Comparison of ENCODE assay signal across 8 cellular contexts in the genomic region with DNA sequence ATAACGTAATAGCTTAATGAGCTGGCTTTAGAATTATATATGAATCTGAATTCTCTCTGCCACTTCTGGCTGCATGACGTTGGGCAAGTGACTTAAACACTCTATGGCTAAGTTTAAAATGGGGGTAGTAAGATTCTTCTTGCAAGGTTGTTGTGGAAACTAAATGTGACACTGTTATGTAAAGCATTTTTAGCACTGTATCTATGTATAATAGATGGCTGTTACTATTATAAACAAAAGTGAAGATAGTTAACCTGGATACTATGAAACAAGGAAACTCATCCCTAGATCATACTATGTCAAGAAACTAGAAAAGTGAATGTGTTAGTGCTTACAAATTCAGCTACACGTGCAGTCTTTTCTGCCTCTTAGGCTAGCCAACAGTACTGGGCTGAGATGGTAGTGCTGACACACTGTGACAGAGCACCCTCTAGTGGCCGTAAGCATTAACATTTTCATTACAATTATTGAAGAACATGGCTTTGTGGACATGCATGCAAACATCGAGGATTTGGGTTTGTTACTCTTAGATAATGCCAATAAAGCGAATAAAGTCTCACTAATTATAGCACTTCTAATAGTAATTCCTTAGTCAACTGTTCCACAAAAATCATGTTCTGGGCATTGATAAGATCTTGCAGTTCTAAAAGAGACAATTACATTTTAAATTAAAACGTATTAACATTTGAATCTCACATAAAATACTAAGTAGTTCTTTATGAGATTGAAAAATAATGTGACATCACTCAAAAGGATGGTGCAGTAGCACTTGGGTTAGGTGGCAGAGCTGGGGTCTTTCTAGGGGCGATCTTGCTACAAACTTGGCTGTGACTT. TPM values are rescaled to one million over a fixed set of nuclear protein-coding genes. Genes with fewer than 3 reads are reported as not detected.
DNase-seq lines count a peak whose midpoint lies in the region; ATAC-seq and TF ChIP-seq lines count a peak whose summit lies in the region.

No MANE protein-coding gene starts in this region.

- POLR2A ChIA-PET in A673 (lab: Charles Lee; ENCODE audit: low non-redundant PET) = interaction anchor here (0.6 kb wide), 1 partner anchor 110 kb away, joined by 3 read pairs; no protein-coding TSS in a partner anchor

- no peak overlapping the region for H3K4me3 Mint-ChIP-seq in brain

- H3K9me3 ChIP-seq in A673 (ENCODE audit: low read depth, low read length, poor library complexity, severe bottlenecking) (no peaks in the 10 kb centered on the region), iPS DF 6.9 (ENCODE audit: control insufficient read depth, insufficient read depth, low read length) (no peaks in the 10 kb centered on the region)

- H3K27ac ChIP-seq in A673 (ENCODE audit: low read depth, low read length, poor library complexity, severe bottlenecking) = no peak overlapping the region
- no peak overlapping the region for H3K27ac ChIP-seq in iPS DF 6.9 (ENCODE audit: low read length)

- CTCF ChIA-PET in A673 (lab: Charles Lee) = interaction anchor here (0.6 to 0.9 kb wide), 4 partner anchors 101 to 1229 kb away, joined by 3 to 13 read pairs (median 6); a partner anchor contains a TSS

- no TSS peak for BruUV-seq in A673 (replicated peaks; lab: Mats Ljungman, UMichigan)

- no peaks in the 10 kb centered on the region for H3K9me3 Mint-ChIP-seq in brain

- H3K27me3 ChIP-seq in A673 (replicated peaks; ENCODE audit: insufficient read depth, low read depth, low read length, poor library complexity) (no peaks in the 10 kb centered on the region), iPS DF 6.9 (ENCODE audit: control insufficient read depth, insufficient read depth, low read length) (no peaks in the 10 kb centered on the region)

- peaks cover 16% of the 10 kb centered on the region for H3K36me3 Mint-ChIP-seq in brain

- intact Hi-C loops in A673 (cut with micrococcal nuclease; ENCODE audit: unreplicated experiment) = loop anchor here (5.0 kb wide), 2 partner anchors 135 to 945 kb away; no protein-coding TSS in a partner anchor

- DNase-seq in A673 (ENCODE audit: low spot score) = peak; percentile 87
- DNase-seq in NCI-H187 (lab: John Stamatoyannopoulos, UW) = peak; percentile 18 to 36
- DNase-seq in T-helper 2 cell = peak in 4 of 5 experiments; percentile 8 to 79 (median 32)
- DNase-seq in iPS DF 6.9 (ENCODE audit: low read depth, low spot score) = peak; percentile 52
- peak; percentile 21 for DNase-seq in stimulated activated CD4-positive, alpha-beta T cell treated with anti-CD3 and anti-CD28 coated beads, Interleukin-12 subunit alpha, Interleukin-12 subunit beta, amount 100 ng/mL, for 4 hours

- TF ChIP-seq CTCF in A673 (conservative IDR thresholded peaks at IDR 0.05; ENCODE audit: low read depth, low read length) (peak; percentile 86), brain (conservative IDR thresholded peaks at IDR 0.05) (peak; percentile 84 to 85)

- peak overlapping the region in 4 of 5 experiments; percentile 30 to 79 (median 51) for H3K27ac Mint-ChIP-seq in brain

- peaks cover 24% of the 10 kb centered on the region for H3K4me1 Mint-ChIP-seq in brain

- H3K4me3 ChIP-seq in A673 (ENCODE audit: low read depth, low read length, poor library complexity, severe bottlenecking) (no peak overlapping the region), iPS DF 6.9 (ENCODE audit: low read length) (no peak overlapping the region)

- ATAC-seq in GM18499 (IDR thresholded peaks at IDR 0.05; ENCODE audit: insufficient read depth, unreplicated experiment) (peak; percentile 65), HG02885 (IDR thresholded peaks at IDR 0.05; ENCODE audit: poor library complexity, unreplicated experiment) (peak; percentile 92)

- H3K4me1 ChIP-seq in A673 (ENCODE audit: insufficient read depth, low read length, poor library complexity, severe bottlenecking) = peaks cover 4% of the 10 kb centered on the region
- H3K4me1 ChIP-seq in iPS DF 6.9 (ENCODE audit: control insufficient read depth, insufficient read depth, low read length) = no peaks in the 10 kb centered on the region

- no CpG with 5 or more reads among the region's 8 CpGs for WGBS in iPS DF 6.9 (ENCODE audit: insufficient coverage, insufficient read length)

- H3K27me3 Mint-ChIP-seq in brain = peaks cover 2% of the 10 kb centered on the region

- H3K36me3 ChIP-seq in A673 (ENCODE audit: insufficient read depth, low read length, poor library complexity, severe bottlenecking) (no peaks in the 10 kb centered on the region), iPS DF 6.9 (ENCODE audit: control insufficient read depth, insufficient read depth, low read length) (peaks cover 3% of the 10 kb centered on the region; the same call in 1 of the 2 replicates)

RNA-seq across cellular contexts. Expression of a gene that starts 47.3 kb away (rescaled TPM):
- 38.8 and 45.1 TPM in 2 replicates for total RNA-seq in A673 (2021)
- 1.5 TPM for polyA plus RNA-seq in brain (ENCODE audit: insufficient read depth, low read depth, low replicate concordance)

Comparison
In these comparisons a context has a peak if more than half of its experiments do, and no peak if none do; other contexts are left out.
1. DNase-seq: peak in every context shown above with its lines; median percentile 87 in A673; 52 in iPS DF 6.9; 32 in T-helper 2 cell; 27 in NCI-H187; 21 in stimulated activated CD4-positive, alpha-beta T cell treated with anti-CD3 and anti-CD28 coated beads, Interleukin-12 subunit alpha, Interleukin-12 subunit beta, amount 100 ng/mL, for 4 hours.